In the genomic region with DNA sequence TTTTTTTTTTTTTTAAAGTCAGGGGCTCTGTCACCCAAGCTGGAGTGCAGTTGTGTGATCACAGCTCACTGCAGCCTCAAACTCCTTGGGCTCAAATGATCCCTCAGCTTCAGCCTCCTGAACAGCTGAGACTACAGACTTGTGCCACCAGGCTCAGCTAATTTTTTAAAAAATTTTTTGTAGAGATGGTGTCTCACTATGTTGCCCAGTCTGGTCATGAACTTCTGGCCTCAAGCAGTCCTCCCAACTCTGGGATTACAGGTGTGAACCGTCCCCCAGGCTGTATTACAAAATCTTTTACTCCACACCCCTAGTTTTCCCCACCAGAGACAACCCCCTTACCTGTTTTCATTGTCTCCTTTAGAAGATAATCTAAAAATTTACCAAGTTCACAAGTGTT, we compare ENCODE assay signal across 10 cellular contexts. TPM values are rescaled to one million over a fixed set of nuclear protein-coding genes. Genes with fewer than 3 reads are reported as not detected.
A peak's percentile ranks its signal among the peaks of the same experiment; 100 is the strongest.
DNase-seq lines count a peak whose midpoint lies in the region; ATAC-seq and TF ChIP-seq lines count a peak whose summit lies in the region.
"Had no signal": no experiment of that assay in that cellular context is flagged by ENCODE, and none has a peak within 500 bp of the region (broad histone marks: within the 10 kb centered on the region; RNA-seq: fewer than 3 reads in every experiment).

No MANE protein-coding gene starts in this region.

- no peaks in the 10 kb centered on the region for H3K27me3 Mint-ChIP-seq in MCF 10A (ENCODE audit: insufficient read depth, unreplicated experiment)

- H3K36me3 Mint-ChIP-seq in MCF 10A (ENCODE audit: insufficient read depth, unreplicated experiment) = peaks cover 67% of the 10 kb centered on the region

- no peaks in the 10 kb centered on the region for H3K27me3 ChIP-seq in breast epithelium
- H3K27me3 ChIP-seq in hepatocyte = no peaks in the 10 kb centered on the region
- no peaks in the 10 kb centered on the region for H3K27me3 ChIP-seq in thoracic aorta (replicated peaks; ENCODE audit: insufficient read depth)
- H3K27me3 ChIP-seq: esophagus muscularis mucosa had no signal

- TF ChIP-seq CTCF in MCF 10A (IDR thresholded peaks at IDR 0.05; ENCODE audit: unreplicated experiment) (no peak), breast epithelium (IDR thresholded peaks at IDR 0.05) (no peak), WI38 (IDR thresholded peaks at IDR 0.05; ENCODE audit: low read depth, low read length) (no peak), hepatocyte (IDR thresholded peaks at IDR 0.05; ENCODE audit: poor library complexity) (no peak), thoracic aorta (IDR thresholded peaks at IDR 0.05) (no peak)

- 91% methylated on average over 1 of the region's 1 CpG for WGBS in hepatocyte (ENCODE audit: low lambda C conversion rate, missing lambda C conversion rate)

- H3K4me3 ChIP-seq in breast epithelium (no peak overlapping the region), WI38 (ENCODE audit: low read depth, low read length) (peak overlapping the region; percentile 84; the same call in 1 of the 2 replicates), hepatocyte (no peak overlapping the region), thoracic aorta (peak overlapping the region; percentile 97)

- no peaks in the 10 kb centered on the region for H3K4me1 ChIP-seq in breast epithelium
- peaks cover 9% of the 10 kb centered on the region for H3K4me1 ChIP-seq in hepatocyte (ENCODE audit: insufficient read depth)
- H3K4me1 ChIP-seq in thoracic aorta (ENCODE audit: control insufficient read depth in 1 of 2, low read depth in 2 of 2) = peaks cover 13 to 21% of the 10 kb centered on the region in 2 donors

- H3K9me3 ChIP-seq in breast epithelium = no peaks in the 10 kb centered on the region
- no peaks in the 10 kb centered on the region for H3K9me3 ChIP-seq in hepatocyte (ENCODE audit: low read depth)
- no peaks in the 10 kb centered on the region for H3K9me3 ChIP-seq in thoracic aorta
- H3K9me3 ChIP-seq: esophagus muscularis mucosa had no signal

- no TSS peak for BruUV-seq in MCF 10A (replicated peaks; lab: Mats Ljungman, UMichigan)

- peaks cover 10% of the 10 kb centered on the region for H3K4me1 Mint-ChIP-seq in MCF 10A (ENCODE audit: insufficient read depth, unreplicated experiment)

- ATAC-seq in thoracic aorta (ENCODE audit: insufficient number of reproducible peaks, low FRiP score, low read depth) = no peak

- H3K27ac Mint-ChIP-seq in MCF 10A (ENCODE audit: low read depth, unreplicated experiment) = no peak overlapping the region

- POLR2A ChIA-PET in MCF 10A (lab: Yijun Ruan, JAX) = interaction anchor here (1.0 to 5.8 kb wide), 4 partner anchors 10 to 29 kb away, joined by 3 to 74 read pairs (median 5); a partner anchor contains a TSS

- DNase-seq in MCF 10A (ENCODE audit: unreplicated experiment) (no peak), breast epithelium (ENCODE audit: low spot score in 2 of 2) (no peak), hepatocyte (ENCODE audit: low spot score) (no peak), thoracic aorta (ENCODE audit: low spot score) (no peak), activated gamma-delta T cell treated with Interleukin-2 at 50 U/mL for 16 hours (no peak)
- DNase-seq in stimulated activated CD4-positive, alpha-beta T cell treated with anti-CD3 and anti-CD28 coated beads, Interleukin-4, amount 100 ng/mL, for 1 hour = no peak
- DNase-seq in activated CD8-positive, alpha-beta memory T cell treated with anti-CD3 and anti-CD28 coated beads, Interleukin-2, amount 50 U/mL, for 48 hours = no peak
- DNase-seq: NCI-H1694 treated with DMSO at 0.1 percent for 48 hours had no signal

- H3K27ac ChIP-seq in breast epithelium = no peak overlapping the region
- H3K27ac ChIP-seq in hepatocyte = no peak overlapping the region
- H3K27ac ChIP-seq in thoracic aorta = no peak overlapping the region

- intact Hi-C loops in MCF 10A (cut with micrococcal nuclease) (no loop called here), breast epithelium (cut with DNase I; ENCODE audit: low total_unique reads) (no loop called here)

- H4K20me1 ChIP-seq in hepatocyte (ENCODE audit: insufficient read depth, poor library complexity, severe bottlenecking) = peaks cover 20% of the 10 kb centered on the region

- peaks cover 64% of the 10 kb centered on the region for H3K79me2 ChIP-seq in hepatocyte

- H3K4me3 Mint-ChIP-seq in MCF 10A (ENCODE audit: unreplicated experiment) = peak overlapping the region; percentile 88

- no peaks in the 10 kb centered on the region for H3K9me3 Mint-ChIP-seq in MCF 10A (ENCODE audit: unreplicated experiment)

- no peak overlapping the region for H2AFZ ChIP-seq in hepatocyte

- H3K9me2 ChIP-seq in hepatocyte (replicated peaks; ENCODE audit: insufficient read depth) = no peaks in the 10 kb centered on the region

- no peak for TF ChIP-seq POLR2A in breast epithelium (IDR thresholded peaks at IDR 0.05)

- H3K4me2 ChIP-seq in hepatocyte = peak overlapping the region; percentile 85

- CTCF ChIA-PET in MCF 10A (lab: Yijun Ruan, JAX) = interaction anchor here (0.6 to 1.5 kb wide), 4 partner anchors 9 to 813 kb away, joined by 3 to 5 read pairs (median 3); no protein-coding TSS in a partner anchor

- H3K36me3 ChIP-seq in breast epithelium (no peaks in the 10 kb centered on the region), hepatocyte (replicated peaks; ENCODE audit: insufficient read depth, low read depth) (no peaks in the 10 kb centered on the region), thoracic aorta (peaks cover 3% of the 10 kb centered on the region)

RNA-seq across cellular contexts. Expression of a gene that starts 1.9 kb away (rescaled TPM):
- total RNA-seq in MCF 10A (2022) (12.1 and 14.6 TPM in 2 replicates), breast epithelium (10 to 100 TPM; 19.5 to 33.5 (median 23.9) TPM), hepatocyte (40.5 and 41.7 TPM in 2 replicates), thoracic aorta (10 to 100 TPM; 15.2 to 18.4 TPM)
- polyA plus RNA-seq in hepatocyte = 16.5 and 17.1 TPM in 2 replicates

RNA-seq across cellular contexts. Expression of a gene that starts 26.0 kb away (rescaled TPM):
- total RNA-seq in MCF 10A (2022) = 274 and 429 TPM in 2 replicates
- 1,000 to 10,000 TPM in 2 of 3 donors, 100 to 1,000 TPM in 1; 156 to 1,772 (median 1,383) TPM for total RNA-seq in breast epithelium
- 376 and 397 TPM in 2 replicates for total RNA-seq in hepatocyte
- polyA plus RNA-seq in hepatocyte = 330 and 351 TPM in 2 replicates
- total RNA-seq in thoracic aorta = 100 to 1,000 TPM; 176 to 282 TPM

RNA-seq across cellular contexts. Expression of a gene that starts 32.5 kb away (rescaled TPM):
- total RNA-seq in MCF 10A (2022) (19.3 and 24.7 TPM in 2 replicates), breast epithelium (10 to 100 TPM; 25.3 to 49.3 (median 32.4) TPM), hepatocyte (18.9 and 30.8 TPM in 2 replicates), thoracic aorta (10 to 100 TPM in 1 of 2 donors, 1 to 10 TPM in 1; 9.3 to 11.9 TPM)
- 20.6 and 22.6 TPM in 2 replicates for polyA plus RNA-seq in hepatocyte

RNA-seq across cellular contexts. Expression of a gene that starts 32.8 kb away (rescaled TPM):
- total RNA-seq in MCF 10A (2022) (17.6 and 18.8 TPM in 2 replicates), breast epithelium (10 to 100 TPM in 1 of 3 donors, 1 to 10 TPM in 2; 3.8 to 13.2 (median 6.2) TPM), hepatocyte (15.5 and 25.9 TPM in 2 replicates), thoracic aorta (1 to 10 TPM; 7.9 to 8.3 TPM)
- polyA plus RNA-seq in hepatocyte = 17.1 and 19.1 TPM in 2 replicates

Comparison
In these comparisons a context has a peak if more than half of its experiments do, and no peak if none do; other contexts are left out.
1. H3K4me3 ChIP-seq: peak in WI38 (single experiment) and thoracic aorta (single experiment); none in breast epithelium (0 of 3) and hepatocyte (single experiment).